1 cellular context compared by ENCODE assay signal in the genomic region with DNA sequence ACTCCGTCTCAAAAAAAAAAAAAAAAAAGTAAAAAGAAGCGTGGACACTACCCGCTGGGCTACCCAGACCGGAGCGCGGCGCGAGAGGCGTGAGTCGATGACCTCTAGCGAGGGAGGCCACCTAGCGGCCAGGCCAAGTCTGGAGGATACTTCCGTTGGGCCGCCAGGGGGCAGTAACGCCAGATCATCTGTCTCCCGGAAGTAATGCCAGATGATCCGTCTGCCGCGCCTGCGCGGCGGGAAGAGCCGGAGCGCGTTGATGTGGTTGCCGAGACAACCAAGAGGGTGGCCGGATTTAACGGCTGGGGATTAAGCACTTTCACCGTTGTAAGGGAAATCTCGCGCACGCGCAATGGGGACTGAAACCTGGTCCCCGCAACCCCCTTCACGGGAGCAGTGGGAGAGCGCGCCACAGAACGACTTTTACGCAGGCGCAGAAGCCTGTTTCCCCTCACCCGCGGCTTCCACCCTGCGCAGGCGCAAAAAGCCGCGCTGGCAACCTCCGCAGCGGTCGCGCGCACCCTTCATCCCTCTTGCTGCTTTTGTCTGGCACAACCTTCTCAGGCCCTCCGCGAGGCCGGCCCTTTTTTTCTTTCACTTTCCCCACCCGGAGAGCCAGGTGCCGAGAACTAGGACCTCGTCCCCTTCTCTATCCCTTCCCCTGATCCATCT.
A peak's percentile ranks its signal among the peaks of the same experiment; 100 is the strongest.
TF ChIP-seq lines count a peak whose summit lies in the region.

No MANE protein-coding gene starts in this region.

TF ChIP-seq in HepG2, 621 proteins besides CTCF, POLR2A, EP300 and RAD21 (continued from another document and continues in another):
- peak; percentile 52; the same call in 1 of the 2 replicates for TF ChIP-seq HNF4G (IDR thresholded peaks at IDR 0.05; ENCODE audit: borderline replicate concordance, low read depth, low read length)
- TF ChIP-seq HNF4G (CRISPR knock-in tag; IDR thresholded peaks at IDR 0.05; ENCODE audit: borderline replicate concordance, low read depth), result 0 out of 2 replicates have a peak, but pooled peaks have one; percentile 37
- TF ChIP-seq ZNF510 (CRISPR knock-in tag; IDR thresholded peaks at IDR 0.05; ENCODE audit: low read depth), result no peak
- TF ChIP-seq ZNF501 (CRISPR knock-in tag; IDR thresholded peaks at IDR 0.05), result peak; percentile 93
- TF ChIP-seq ASH2L (IDR thresholded peaks at IDR 0.05; ENCODE audit: insufficient read length, low read depth, low read length), result no peak
- no peak; the same call in 1 of the 2 replicates for TF ChIP-seq DR1 (CRISPR knock-in tag; IDR thresholded peaks at IDR 0.05)
- no peak for TF ChIP-seq ZNF83 (CRISPR knock-in tag; IDR thresholded peaks at IDR 0.05; ENCODE audit: borderline replicate concordance)
- TF ChIP-seq EED (CRISPR knock-in tag; IDR thresholded peaks at IDR 0.05), result no peak
- peak; percentile 36; the same call in 1 of the 2 replicates for TF ChIP-seq CREB1 (IDR thresholded peaks at IDR 0.05)
- TF ChIP-seq CREB1 (CRISPR knock-in tag; IDR thresholded peaks at IDR 0.05), result no peak
- TF ChIP-seq TMF1 (CRISPR knock-in tag; IDR thresholded peaks at IDR 0.05; ENCODE audit: low read depth), result 0 out of 2 replicates have a peak, but pooled peaks have one; percentile 39
- peak; percentile 87 for TF ChIP-seq SPEN (CRISPR knock-in tag; IDR thresholded peaks at IDR 0.05; ENCODE audit: low read depth)
- peak; percentile 84 for TF ChIP-seq HNRNPLL (IDR thresholded peaks at IDR 0.05; ENCODE audit: low read depth, low read length, poor library complexity, severe bottlenecking)
- no peak for TF ChIP-seq ZNF30 (CRISPR knock-in tag; IDR thresholded peaks at IDR 0.05)
- TF ChIP-seq FOXM1 (CRISPR knock-in tag; IDR thresholded peaks at IDR 0.05), result no peak
- TF ChIP-seq SRSF1 (optimal IDR thresholded peaks at IDR 0.05; ENCODE audit: low read depth, low read length), result no peak
- TF ChIP-seq DPF2 (CRISPR knock-in tag; IDR thresholded peaks at IDR 0.05; ENCODE audit: borderline replicate concordance, low read depth), result no peak
- no peak for TF ChIP-seq PAF1 (CRISPR knock-in tag; IDR thresholded peaks at IDR 0.05)
- peak; percentile 81 for TF ChIP-seq KMT2A (CRISPR knock-in tag; IDR thresholded peaks at IDR 0.05)
- TF ChIP-seq FOXK1 (CRISPR knock-in tag; IDR thresholded peaks at IDR 0.05; ENCODE audit: borderline replicate concordance, low read depth), result peak; percentile 68; the same call in 1 of the 2 replicates
- TF ChIP-seq SMAD9 (CRISPR knock-in tag; IDR thresholded peaks at IDR 0.05), result no peak
- TF ChIP-seq DNMT3B (CRISPR knock-in tag; conservative IDR thresholded peaks at IDR 0.05), result no peak
- TF ChIP-seq HDAC2 (CRISPR knock-in tag; IDR thresholded peaks at IDR 0.05), result peak; percentile 79
- peak; percentile 61; the same call in 1 of the 2 replicates for TF ChIP-seq ZNF788 (CRISPR knock-in tag; IDR thresholded peaks at IDR 0.05; ENCODE audit: borderline replicate concordance)
- TF ChIP-seq HNF1B (CRISPR knock-in tag; IDR thresholded peaks at IDR 0.05), result peak; percentile 82
- no peak for TF ChIP-seq ZNF577 (CRISPR knock-in tag; IDR thresholded peaks at IDR 0.05; ENCODE audit: borderline replicate concordance, low read depth)
- TF ChIP-seq, protein P1, sequence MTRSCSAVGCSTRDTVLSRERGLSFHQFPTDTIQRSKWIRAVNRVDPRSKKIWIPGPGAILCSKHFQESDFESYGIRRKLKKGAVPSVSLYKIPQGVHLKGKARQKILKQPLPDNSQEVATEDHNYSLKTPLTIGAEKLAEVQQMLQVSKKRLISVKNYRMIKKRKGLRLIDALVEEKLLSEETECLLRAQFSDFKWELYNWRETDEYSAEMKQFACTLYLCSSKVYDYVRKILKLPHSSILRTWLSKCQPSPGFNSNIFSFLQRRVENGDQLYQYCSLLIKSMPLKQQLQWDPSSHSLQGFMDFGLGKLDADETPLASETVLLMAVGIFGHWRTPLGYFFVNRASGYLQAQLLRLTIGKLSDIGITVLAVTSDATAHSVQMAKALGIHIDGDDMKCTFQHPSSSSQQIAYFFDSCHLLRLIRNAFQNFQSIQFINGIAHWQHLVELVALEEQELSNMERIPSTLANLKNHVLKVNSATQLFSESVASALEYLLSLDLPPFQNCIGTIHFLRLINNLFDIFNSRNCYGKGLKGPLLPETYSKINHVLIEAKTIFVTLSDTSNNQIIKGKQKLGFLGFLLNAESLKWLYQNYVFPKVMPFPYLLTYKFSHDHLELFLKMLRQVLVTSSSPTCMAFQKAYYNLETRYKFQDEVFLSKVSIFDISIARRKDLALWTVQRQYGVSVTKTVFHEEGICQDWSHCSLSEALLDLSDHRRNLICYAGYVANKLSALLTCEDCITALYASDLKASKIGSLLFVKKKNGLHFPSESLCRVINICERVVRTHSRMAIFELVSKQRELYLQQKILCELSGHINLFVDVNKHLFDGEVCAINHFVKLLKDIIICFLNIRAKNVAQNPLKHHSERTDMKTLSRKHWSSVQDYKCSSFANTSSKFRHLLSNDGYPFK (CRISPR knock-in tag; IDR thresholded peaks at IDR 0.05; ENCODE audit: borderline replicate concordance), result peak; percentile 75; the same call in 1 of the 2 replicates
- TF ChIP-seq, protein P2, sequence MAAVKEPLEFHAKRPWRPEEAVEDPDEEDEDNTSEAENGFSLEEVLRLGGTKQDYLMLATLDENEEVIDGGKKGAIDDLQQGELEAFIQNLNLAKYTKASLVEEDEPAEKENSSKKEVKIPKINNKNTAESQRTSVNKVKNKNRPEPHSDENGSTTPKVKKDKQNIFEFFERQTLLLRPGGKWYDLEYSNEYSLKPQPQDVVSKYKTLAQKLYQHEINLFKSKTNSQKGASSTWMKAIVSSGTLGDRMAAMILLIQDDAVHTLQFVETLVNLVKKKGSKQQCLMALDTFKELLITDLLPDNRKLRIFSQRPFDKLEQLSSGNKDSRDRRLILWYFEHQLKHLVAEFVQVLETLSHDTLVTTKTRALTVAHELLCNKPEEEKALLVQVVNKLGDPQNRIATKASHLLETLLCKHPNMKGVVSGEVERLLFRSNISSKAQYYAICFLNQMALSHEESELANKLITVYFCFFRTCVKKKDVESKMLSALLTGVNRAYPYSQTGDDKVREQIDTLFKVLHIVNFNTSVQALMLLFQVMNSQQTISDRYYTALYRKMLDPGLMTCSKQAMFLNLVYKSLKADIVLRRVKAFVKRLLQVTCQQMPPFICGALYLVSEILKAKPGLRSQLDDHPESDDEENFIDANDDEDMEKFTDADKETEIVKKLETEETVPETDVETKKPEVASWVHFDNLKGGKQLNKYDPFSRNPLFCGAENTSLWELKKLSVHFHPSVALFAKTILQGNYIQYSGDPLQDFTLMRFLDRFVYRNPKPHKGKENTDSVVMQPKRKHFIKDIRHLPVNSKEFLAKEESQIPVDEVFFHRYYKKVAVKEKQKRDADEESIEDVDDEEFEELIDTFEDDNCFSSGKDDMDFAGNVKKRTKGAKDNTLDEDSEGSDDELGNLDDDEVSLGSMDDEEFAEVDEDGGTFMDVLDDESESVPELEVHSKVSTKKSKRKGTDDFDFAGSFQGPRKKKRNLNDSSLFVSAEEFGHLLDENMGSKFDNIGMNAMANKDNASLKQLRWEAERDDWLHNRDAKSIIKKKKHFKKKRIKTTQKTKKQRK (IDR thresholded peaks at IDR 0.05; ENCODE audit: low read length), result no peak
- peak; percentile 38; the same call in 1 of the 2 replicates for TF ChIP-seq CSRNP1 (CRISPR knock-in tag; IDR thresholded peaks at IDR 0.05)
- peak; percentile 57 for TF ChIP-seq PATZ1 (CRISPR knock-in tag; IDR thresholded peaks at IDR 0.05)
- TF ChIP-seq ZNF350 (CRISPR knock-in tag; IDR thresholded peaks at IDR 0.05; ENCODE audit: borderline replicate concordance, low read depth), result peak; percentile 82
- TF ChIP-seq, protein P3, sequence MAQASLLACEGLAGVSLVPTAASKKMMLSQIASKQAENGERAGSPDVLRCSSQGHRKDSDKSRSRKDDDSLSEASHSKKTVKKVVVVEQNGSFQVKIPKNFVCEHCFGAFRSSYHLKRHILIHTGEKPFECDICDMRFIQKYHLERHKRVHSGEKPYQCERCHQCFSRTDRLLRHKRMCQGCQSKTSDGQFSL (CRISPR knock-in tag; IDR thresholded peaks at IDR 0.05), result 0 out of 2 replicates have a peak, but pooled peaks have one; percentile 8
- peak; percentile 62 for TF ChIP-seq ZNF556 (CRISPR knock-in tag; IDR thresholded peaks at IDR 0.05; ENCODE audit: borderline replicate concordance)
- TF ChIP-seq ZNF678 (CRISPR knock-in tag; IDR thresholded peaks at IDR 0.05), result 0 out of 2 replicates have a peak, but pooled peaks have one; percentile 54
- TF ChIP-seq, protein P4, sequence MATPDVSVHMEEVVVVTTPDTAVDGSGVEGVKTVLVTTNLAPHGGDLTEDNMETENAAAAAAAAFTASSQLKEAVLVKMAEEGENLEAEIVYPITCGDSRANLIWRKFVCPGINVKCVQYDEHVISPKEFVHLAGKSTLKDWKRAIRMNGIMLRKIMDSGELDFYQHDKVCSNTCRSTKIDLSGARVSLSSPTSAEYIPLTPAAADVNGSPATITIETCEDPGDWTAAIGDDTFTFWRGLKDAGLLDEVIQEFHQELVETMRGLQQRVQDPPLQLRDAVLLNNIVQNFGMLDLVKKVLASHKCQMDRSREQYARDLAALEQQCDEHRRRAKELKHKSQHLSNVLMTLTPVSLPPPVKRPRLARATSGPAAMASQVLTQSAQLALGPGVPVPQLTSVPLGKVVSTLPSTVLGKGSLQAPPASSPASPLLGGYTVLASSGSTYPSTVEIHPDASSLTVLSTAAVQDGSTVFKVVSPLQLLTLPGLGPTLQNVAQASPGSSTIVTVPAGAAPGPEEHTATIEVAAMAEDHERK (CRISPR knock-in tag; IDR thresholded peaks at IDR 0.05; ENCODE audit: low read depth), result 0 out of 2 replicates have a peak, but pooled peaks have one; percentile 11
- no peak for TF ChIP-seq ZNF451 (CRISPR knock-in tag; IDR thresholded peaks at IDR 0.05)
- TF ChIP-seq, protein P5, sequence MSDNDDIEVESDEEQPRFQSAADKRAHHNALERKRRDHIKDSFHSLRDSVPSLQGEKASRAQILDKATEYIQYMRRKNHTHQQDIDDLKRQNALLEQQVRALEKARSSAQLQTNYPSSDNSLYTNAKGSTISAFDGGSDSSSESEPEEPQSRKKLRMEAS (IDR thresholded peaks at IDR 0.05), result peak; percentile 73; the same call in 1 of the 2 replicates
- peak; percentile 83 for TF ChIP-seq TFDP2 (CRISPR knock-in tag; IDR thresholded peaks at IDR 0.05)
- no peak for TF ChIP-seq JDP2 (CRISPR knock-in tag; IDR thresholded peaks at IDR 0.05; ENCODE audit: borderline replicate concordance)
- TF ChIP-seq, protein P6, sequence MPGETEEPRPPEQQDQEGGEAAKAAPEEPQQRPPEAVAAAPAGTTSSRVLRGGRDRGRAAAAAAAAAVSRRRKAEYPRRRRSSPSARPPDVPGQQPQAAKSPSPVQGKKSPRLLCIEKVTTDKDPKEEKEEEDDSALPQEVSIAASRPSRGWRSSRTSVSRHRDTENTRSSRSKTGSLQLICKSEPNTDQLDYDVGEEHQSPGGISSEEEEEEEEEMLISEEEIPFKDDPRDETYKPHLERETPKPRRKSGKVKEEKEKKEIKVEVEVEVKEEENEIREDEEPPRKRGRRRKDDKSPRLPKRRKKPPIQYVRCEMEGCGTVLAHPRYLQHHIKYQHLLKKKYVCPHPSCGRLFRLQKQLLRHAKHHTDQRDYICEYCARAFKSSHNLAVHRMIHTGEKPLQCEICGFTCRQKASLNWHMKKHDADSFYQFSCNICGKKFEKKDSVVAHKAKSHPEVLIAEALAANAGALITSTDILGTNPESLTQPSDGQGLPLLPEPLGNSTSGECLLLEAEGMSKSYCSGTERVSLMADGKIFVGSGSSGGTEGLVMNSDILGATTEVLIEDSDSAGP (CRISPR knock-in tag; IDR thresholded peaks at IDR 0.05; ENCODE audit: borderline replicate concordance), result peak; percentile 48
